In the genomic region with DNA sequence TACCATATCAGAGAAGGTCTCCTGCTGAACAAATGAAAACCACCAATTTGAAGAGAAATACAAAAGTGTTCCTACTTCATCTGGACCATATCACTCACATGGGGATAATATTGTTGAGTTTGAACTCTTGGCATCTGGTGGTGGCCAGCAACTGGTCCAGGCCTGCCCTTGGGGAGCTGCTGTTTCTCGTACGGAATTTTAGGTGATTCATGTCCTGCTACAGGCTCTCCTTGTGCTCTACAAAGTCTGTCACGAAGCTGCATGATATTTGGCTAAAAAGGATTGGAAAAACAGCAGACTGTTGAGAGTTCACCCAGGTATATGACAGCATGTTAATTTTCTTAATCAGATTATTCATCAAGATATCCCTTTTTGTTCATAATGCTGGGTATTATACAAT, we compare ENCODE assay signal across 1 cellular context.
TF ChIP-seq lines count a peak whose summit lies in the region.

No MANE protein-coding gene starts in this region.

TF ChIP-seq in HepG2, 621 proteins besides CTCF, POLR2A, EP300 and RAD21:
- peak; percentile 39 for TF ChIP-seq RBM22 (optimal IDR thresholded peaks at IDR 0.05; ENCODE audit: low read length)
- TF ChIP-seq, protein P1, sequence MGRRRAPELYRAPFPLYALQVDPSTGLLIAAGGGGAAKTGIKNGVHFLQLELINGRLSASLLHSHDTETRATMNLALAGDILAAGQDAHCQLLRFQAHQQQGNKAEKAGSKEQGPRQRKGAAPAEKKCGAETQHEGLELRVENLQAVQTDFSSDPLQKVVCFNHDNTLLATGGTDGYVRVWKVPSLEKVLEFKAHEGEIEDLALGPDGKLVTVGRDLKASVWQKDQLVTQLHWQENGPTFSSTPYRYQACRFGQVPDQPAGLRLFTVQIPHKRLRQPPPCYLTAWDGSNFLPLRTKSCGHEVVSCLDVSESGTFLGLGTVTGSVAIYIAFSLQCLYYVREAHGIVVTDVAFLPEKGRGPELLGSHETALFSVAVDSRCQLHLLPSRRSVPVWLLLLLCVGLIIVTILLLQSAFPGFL (CRISPR knock-in tag; IDR thresholded peaks at IDR 0.05), result no peak
